In the genomic region with DNA sequence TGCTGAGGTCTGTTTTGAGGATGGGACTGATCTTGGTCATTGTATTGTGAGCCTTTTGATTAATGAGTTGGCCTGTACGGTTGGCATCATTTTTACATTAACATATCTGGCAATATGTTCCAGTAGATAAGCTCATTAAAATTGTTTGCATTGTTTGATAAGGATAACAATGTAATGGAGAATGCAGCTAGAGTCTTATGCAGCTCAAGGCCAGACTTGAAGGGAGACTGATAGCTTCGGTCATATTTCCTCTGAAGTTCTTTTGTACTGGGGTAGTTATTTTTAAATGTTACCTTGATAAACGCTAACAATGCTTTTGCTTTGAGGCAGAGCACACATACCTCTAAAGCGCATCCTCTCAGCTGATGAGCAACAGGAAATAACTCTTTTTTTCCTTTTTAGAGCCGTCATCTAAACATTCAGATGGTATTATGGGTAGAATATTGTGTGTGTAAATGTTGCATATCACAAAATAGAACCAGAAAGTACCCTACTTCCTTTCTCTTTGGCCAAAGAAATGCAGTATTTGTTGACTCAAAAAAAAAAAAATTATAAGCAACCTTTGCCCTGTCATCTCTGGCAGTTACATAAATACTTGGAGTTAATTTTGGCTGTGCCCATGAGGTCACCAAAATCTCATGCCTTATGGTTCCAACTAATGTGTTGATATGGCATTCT, we compare ENCODE assay signal across 1 cellular context.
TF ChIP-seq lines count a peak whose summit lies in the region.

No MANE protein-coding gene starts in this region.

TF ChIP-seq in GM12878, 131 proteins besides CTCF, POLR2A, EP300 and RAD21 (continued from another document):
- TF ChIP-seq CREM (IDR thresholded peaks at IDR 0.05; ENCODE audit: low read depth) (0 out of 2 replicates have a peak, but pooled peaks have one; percentile 14), DPF2 (IDR thresholded peaks at IDR 0.05) (no peak), ATF7 (IDR thresholded peaks at IDR 0.05; ENCODE audit: low read depth) (peak; percentile 74), TCF12 (IDR thresholded peaks at IDR 0.05; ENCODE audit: low read depth, low read length) (no peak), ZNF384 (IDR thresholded peaks at IDR 0.05; ENCODE audit: borderline replicate concordance, low read depth, low read length) (peak; percentile 41; the same call in 1 of the 2 replicates), POLR2AphosphoS2 (IDR thresholded peaks at IDR 0.05; ENCODE audit: low read depth, low read length) (no peak), CHD1 (IDR thresholded peaks at IDR 0.05; ENCODE audit: low read depth, low read length) (no peak), MEF2A (IDR thresholded peaks at IDR 0.05; ENCODE audit: insufficient read depth, low read depth, low read length) (0 out of 2 replicates have a peak, but pooled peaks have one; percentile 48), JUNB (IDR thresholded peaks at IDR 0.05) (peak; percentile 30; the same call in 1 of the 2 replicates), MEF2B (IDR thresholded peaks at IDR 0.05; ENCODE audit: partially characterized antibody, poor library complexity, severe bottlenecking) (peak; percentile 24), SMARCA5 (IDR thresholded peaks at IDR 0.05) (0 out of 2 replicates have a peak, but pooled peaks have one; percentile 16), STAT1 (conservative IDR thresholded peaks at IDR 0.05) (no peak), EED (IDR thresholded peaks at IDR 0.05; ENCODE audit: low read depth) (no peak), SPI1 (IDR thresholded peaks at IDR 0.05; ENCODE audit: borderline replicate concordance, insufficient read depth, low read depth, low read length) (no peak)
